21 cellular contexts compared by ENCODE assay signal in genomic region chr19:34189917-34190425, GRCh38. TPM values are rescaled to one million over a fixed set of nuclear protein-coding genes. Genes with fewer than 3 reads are reported as not detected.
A peak's percentile ranks its signal among the peaks of the same experiment; 100 is the strongest.
DNase-seq lines count a peak whose midpoint lies in the region; TF ChIP-seq lines count a peak whose summit lies in the region.
"Had no signal": no experiment of that assay in that cellular context is flagged by ENCODE, and none has a peak within 500 bp of the region (broad histone marks: within the 10 kb centered on the region; RNA-seq: fewer than 3 reads in every experiment).

No MANE protein-coding gene starts in this region.

- H3K4me1 ChIP-seq in OCI-LY1 (ENCODE audit: insufficient read depth, low read length, severe bottlenecking): peaks cover 74% of the 10 kb centered on the region
- peaks cover 30% of the 10 kb centered on the region for H3K4me1 ChIP-seq in smooth muscle cell (ENCODE audit: low read depth)

- no peaks in the 10 kb centered on the region for H3K27me3 Mint-ChIP-seq in activated naive CD4-positive, alpha-beta T cell treated with anti-CD3 and anti-CD28 coated beads, Interleukin-2, amount 50 U/mL, for 24 hours
- no peaks in the 10 kb centered on the region for H3K27me3 Mint-ChIP-seq in CD14-positive monocyte (ENCODE audit: low read depth in 3 of 3)

- H3K27ac ChIP-seq in OCI-LY1 (ENCODE audit: low read depth, low read length, poor library complexity, severe bottlenecking): no peak overlapping the region
- no peak overlapping the region for H3K27ac ChIP-seq in smooth muscle cell (ENCODE audit: low read depth)
- H3K27ac ChIP-seq: ovary, transverse colon had no signal

- H3K9me3 ChIP-seq in OCI-LY1 (ENCODE audit: low read length) (no peaks in the 10 kb centered on the region), smooth muscle cell (replicated peaks; ENCODE audit: low read depth) (no peaks in the 10 kb centered on the region)
- H3K9me3 ChIP-seq: MG63, ovary, transverse colon had no signal

- no peak overlapping the region for H2AFZ ChIP-seq in OCI-LY1 (ENCODE audit: low read length)
- no peak overlapping the region for H2AFZ ChIP-seq in smooth muscle cell (ENCODE audit: low read depth)

- intact Hi-C loops in CD14-positive monocyte (cut with micrococcal nuclease): no loop called here

- peaks cover 5% of the 10 kb centered on the region for H3K36me3 Mint-ChIP-seq in activated naive CD4-positive, alpha-beta T cell treated with anti-CD3 and anti-CD28 coated beads, Interleukin-2, amount 50 U/mL, for 24 hours
- peaks cover 18 to 22% of the 10 kb centered on the region in 2 donors for H3K36me3 Mint-ChIP-seq in CD14-positive monocyte

- H3K9ac ChIP-seq in OCI-LY1 (ENCODE audit: low read length): no peak overlapping the region
- H3K9ac ChIP-seq in smooth muscle cell (ENCODE audit: low read depth): no peak overlapping the region

- 0 out of 2 replicates have a peak, but pooled peaks cover 3% of the 10 kb centered on the region for H3F3A ChIP-seq in OCI-LY1 (ENCODE audit: insufficient read depth, low read length)
- peaks cover 12% of the 10 kb centered on the region for H3F3A ChIP-seq in smooth muscle cell (ENCODE audit: low read depth)

- H3K9me3 Mint-ChIP-seq in activated naive CD4-positive, alpha-beta T cell treated with anti-CD3 and anti-CD28 coated beads, Interleukin-2, amount 50 U/mL, for 24 hours: no peaks in the 10 kb centered on the region
- H3K9me3 Mint-ChIP-seq in CD14-positive monocyte: no peaks in the 10 kb centered on the region
- H3K9me3 Mint-ChIP-seq: activated naive CD4-positive, alpha-beta T cell treated with anti-CD3 and anti-CD28 coated beads, Interleukin-2, amount 50 U/mL, for 72 hours had no signal

- H3K9me2 ChIP-seq in OCI-LY1 (ENCODE audit: low read depth, low read length): no peaks in the 10 kb centered on the region

- H3K4me3 ChIP-seq in OCI-LY1 (ENCODE audit: low read depth, low read length, poor library complexity, severe bottlenecking): no peak overlapping the region
- no peak overlapping the region for H3K4me3 ChIP-seq in choroid plexus epithelial cell (ENCODE audit: low read depth, low read length)
- H3K4me3 ChIP-seq in smooth muscle cell: no peak overlapping the region
- H3K4me3 ChIP-seq: MG63, ovary, transverse colon had no signal

- DNase-seq in activated naive CD4-positive, alpha-beta T cell treated with anti-CD3 and anti-CD28 coated beads, Interleukin-2, amount 50 U/mL, for 16 hours: no peak
- DNase-seq in choroid plexus epithelial cell (ENCODE audit: low read depth): peak; percentile 51
- no peak for DNase-seq in smooth muscle cell (lab: John Stamatoyannopoulos, UW; ENCODE audit: unreplicated experiment)
- DNase-seq in occipital lobe (lab: John Stamatoyannopoulos, UW): no peak
- no peak for DNase-seq in NCI-H748 (lab: John Stamatoyannopoulos, UW; ENCODE audit: unreplicated experiment)
- DNase-seq in CD14-positive monocyte (ENCODE audit: low spot score): no peak
- DNase-seq: ACHN; activated CD8-positive, alpha-beta memory T cell treated with anti-CD3 and anti-CD28 coated beads for 24 hours; C1 segment of cervical spinal cord; DMS 273 treated with DMSO at 0.1 percent for 48 hours; mammary epithelial cell; MG63; NCI-H1436 treated with DMSO at 0.1 percent for 48 hours; NCI-H510A; ovary; stimulated activated CD4-positive, alpha-beta T cell treated with anti-CD3 and anti-CD28 coated beads, Interleukin-12 subunit alpha, Interleukin-12 subunit beta, amount 100 ng/mL, for 4 hours; T-helper 9 cell; transverse colon had no signal

- peaks cover 77% of the 10 kb centered on the region for H3K4me1 Mint-ChIP-seq in activated naive CD4-positive, alpha-beta T cell treated with anti-CD3 and anti-CD28 coated beads, Interleukin-2, amount 50 U/mL, for 24 hours
- peaks cover 36% of the 10 kb centered on the region for H3K4me1 Mint-ChIP-seq in CD14-positive monocyte

- peaks cover 99% of the 10 kb centered on the region for H3K79me2 ChIP-seq in OCI-LY1 (ENCODE audit: insufficient read depth, low read length)
- H3K79me2 ChIP-seq in smooth muscle cell (ENCODE audit: low read depth): peaks cover 100% of the 10 kb centered on the region

- peak overlapping the region; percentile 36; the same call in 1 of the 2 replicates for H3K4me2 ChIP-seq in OCI-LY1 (ENCODE audit: low read length)
- peak overlapping the region; percentile 2 for H3K4me2 ChIP-seq in smooth muscle cell

- H3K4me3 Mint-ChIP-seq in activated naive CD4-positive, alpha-beta T cell treated with anti-CD3 and anti-CD28 coated beads, Interleukin-2, amount 50 U/mL, for 24 hours: peak overlapping the region; percentile 55
- no peak overlapping the region for H3K4me3 Mint-ChIP-seq in CD14-positive monocyte

- H3K27me3 ChIP-seq in OCI-LY1 (ENCODE audit: insufficient read depth, low read length) (no peaks in the 10 kb centered on the region), smooth muscle cell (ENCODE audit: low read depth) (no peaks in the 10 kb centered on the region)
- H3K27me3 ChIP-seq: MG63, ovary, transverse colon had no signal

- WGBS in smooth muscle cell (ENCODE audit: low lambda C conversion rate): 12% methylated on average over 1 of the region's 1 CpG

- no peak for TF ChIP-seq CTCF in OCI-LY1 (IDR thresholded peaks at IDR 0.05; ENCODE audit: low read length)
- no peak for TF ChIP-seq CTCF in choroid plexus epithelial cell (conservative IDR thresholded peaks at IDR 0.05; ENCODE audit: low read depth, low read length)
- no peak for TF ChIP-seq CTCF in smooth muscle cell (IDR thresholded peaks at IDR 0.05; ENCODE audit: borderline replicate concordance, insufficient read depth, poor library complexity, severe bottlenecking)
- no peak for TF ChIP-seq CTCF in CD14-positive monocyte (IDR thresholded peaks at IDR 0.05)

- H3K36me3 ChIP-seq in OCI-LY1 (ENCODE audit: insufficient read depth, low read length) (peaks cover 23% of the 10 kb centered on the region), smooth muscle cell (ENCODE audit: low read depth) (peaks cover 7% of the 10 kb centered on the region)
- H3K36me3 ChIP-seq: ovary had no signal

- peaks cover 15% of the 10 kb centered on the region for H4K20me1 ChIP-seq in OCI-LY1 (ENCODE audit: insufficient read depth, low read length)
- peaks cover 100% of the 10 kb centered on the region for H4K20me1 ChIP-seq in smooth muscle cell (ENCODE audit: low read depth)

- H3K27ac Mint-ChIP-seq in activated naive CD4-positive, alpha-beta T cell treated with anti-CD3 and anti-CD28 coated beads, Interleukin-2, amount 50 U/mL, for 24 hours: peak overlapping the region; percentile 25
- H3K27ac Mint-ChIP-seq in CD14-positive monocyte: no peak overlapping the region
- H3K27ac Mint-ChIP-seq: activated naive CD4-positive, alpha-beta T cell treated with anti-CD3 and anti-CD28 coated beads, Interleukin-2, amount 50 U/mL, for 72 hours had no signal

RNA-seq across cellular contexts. Expression of gene LSM14A, which starts 17.7 kb away (rescaled TPM):
- total RNA-seq in smooth muscle cell (90.9 and 97.6 TPM in 2 replicates), occipital lobe (69.1 TPM)
- polyA plus RNA-seq in smooth muscle cell (63.0 and 69.9 TPM in 2 replicates), CD14-positive monocyte (10 to 100 TPM; 82.7 to 91.8 TPM)
